Comparison of ENCODE assay signal across 28 cellular contexts in the genomic region with DNA sequence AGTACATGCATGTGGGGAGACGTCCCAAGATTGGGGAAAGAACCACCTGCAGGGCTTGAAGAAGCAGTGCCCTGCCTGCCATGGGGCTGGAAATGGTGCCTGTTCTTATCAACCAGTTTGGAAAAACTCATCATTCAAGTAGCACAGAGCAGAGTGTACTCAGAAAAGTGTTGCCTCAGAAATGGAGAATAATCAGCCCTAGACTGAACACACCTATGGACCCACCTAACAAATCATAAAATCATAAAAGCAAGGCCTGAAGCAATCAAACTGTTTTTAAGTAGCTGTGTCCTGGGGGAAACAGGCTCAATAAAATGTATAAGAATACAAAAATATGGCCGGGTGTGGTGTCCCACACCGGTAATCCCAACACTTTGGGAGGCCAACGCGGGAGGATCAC.
"Had no signal": no experiment of that assay in that cellular context is flagged by ENCODE, and none has a peak within 500 bp of the region (broad histone marks: within the 10 kb centered on the region; RNA-seq: fewer than 3 reads in every experiment).

No MANE protein-coding gene starts in this region.

- FAIRE-seq: frontal cortex had no signal

- H3K27ac ChIP-seq: adrenal gland, ascending aorta, breast epithelium, cardiac muscle cell, colonic mucosa had no signal

- H3K4me3 ChIP-seq: adrenal gland, ascending aorta, breast epithelium, cardiac muscle cell, colonic mucosa had no signal

- H3K4me1 ChIP-seq: adrenal gland, ascending aorta, breast epithelium had no signal

- H3K9me3 ChIP-seq: adrenal gland, ascending aorta, breast epithelium, colonic mucosa had no signal

- H3K36me3 ChIP-seq: adrenal gland, breast epithelium, cardiac muscle cell, colonic mucosa had no signal

- ATAC-seq: activated CD4-positive, alpha-beta T cell treated with anti-CD3 and anti-CD28 coated beads for 36 hours; activated CD8-positive, alpha-beta memory T cell treated with anti-CD3 and anti-CD28 coated beads, Interleukin-2, amount 10 ng/mL, durations not matched to agents 7 days and 5 days; activated CD8-positive, alpha-beta T cell treated with anti-CD3 and anti-CD28 coated beads, Interleukin-2, amount 10 ng/mL, durations not matched to agents 7 days and 5 days; activated naive CD8-positive, alpha-beta T cell treated with anti-CD3 and anti-CD28 coated beads, Interleukin-2, amount 50 U/mL, for 24 hours; esophagus mucosa had no signal

- H3K27me3 ChIP-seq: adrenal gland, ascending aorta, breast epithelium, cardiac muscle cell, colonic mucosa had no signal

- DNase-seq: activated CD4-positive, alpha-beta memory T cell treated with anti-CD3 and anti-CD28 coated beads for 36 hours; activated CD4-positive, alpha-beta T cell treated with anti-CD3 and anti-CD28 coated beads for 36 hours; activated CD4-positive, alpha-beta T cell treated with anti-CD3 and anti-CD28 coated beads, Interleukin-2, amount 10 ng/mL, durations not matched to agents 24 days and 14 days; activated CD4-positive, CD25-positive, alpha-beta regulatory T cell; activated CD4-positive, CD25-positive, alpha-beta regulatory T cell treated with anti-CD3 and anti-CD28 coated beads, Interleukin-2, amount 50 U/mL, for 72 hours; activated CD8-positive, alpha-beta memory T cell treated with anti-CD3 and anti-CD28 coated beads, Interleukin-2, amount 10 ng/mL, durations not matched to agents 7 days and 5 days; activated CD8-positive, alpha-beta memory T cell treated with anti-CD3 and anti-CD28 coated beads, Interleukin-2, amount 50 U/mL, for 4 hours; activated CD8-positive, alpha-beta T cell treated with anti-CD3 and anti-CD28 coated beads, Interleukin-2, amount 10 ng/mL, durations not matched to agents 7 days and 5 days; activated effector memory CD4-positive, alpha-beta T cell treated with anti-CD3 and anti-CD28 coated beads, Interleukin-2, amount 50 U/mL, for 16 hours; activated naive CD4-positive, alpha-beta T cell treated with anti-CD3 and anti-CD28 coated beads for 36 hours; activated naive CD8-positive, alpha-beta T cell treated with anti-CD3 and anti-CD28 coated beads for 36 hours; activated naive CD8-positive, alpha-beta T cell treated with anti-CD3 and anti-CD28 coated beads, Interleukin-2, amount 50 U/mL, for 24 hours; activated T-cell treated with anti-CD3 and anti-CD28 coated beads, Interleukin-2, amount 50 U/mL, for 1 hour; activated T-cell treated with anti-CD3 and anti-CD28 coated beads, Interleukin-2, amount 50 U/mL, for 48 hours; amygdala; central memory CD4-positive, alpha-beta T cell; cerebellar nuclear complex; colonic mucosa; effector memory CD4-positive, alpha-beta T cell; endodermal cell; foreskin fibroblast; T-helper 2 cell had no signal
